Comparison of ENCODE assay signal across 14 cellular contexts in genomic region chr1:3787347-3787710, GRCh38. TPM values are rescaled to one million over a fixed set of nuclear protein-coding genes. Genes with fewer than 3 reads are reported as not detected.
DNase-seq lines count a peak whose midpoint lies in the region; TF ChIP-seq lines count a peak whose summit lies in the region.
"Had no signal": no experiment of that assay in that cellular context is flagged by ENCODE, and none has a peak within 500 bp of the region (broad histone marks: within the 10 kb centered on the region; RNA-seq: fewer than 3 reads in every experiment).

No MANE protein-coding gene starts in this region.

- peaks cover 6% of the 10 kb centered on the region for H3K27me3 Mint-ChIP-seq in endothelial cell (ENCODE audit: unreplicated experiment)

- H3K4me1 ChIP-seq in uterus = peaks cover 0 to 4% of the 10 kb centered on the region in 2 donors
- H3K4me1 ChIP-seq: lower lobe of right lung had no signal

- H3K9me3 Mint-ChIP-seq in endothelial cell (ENCODE audit: unreplicated experiment) = no peaks in the 10 kb centered on the region

- no peaks in the 10 kb centered on the region for H3K9me3 ChIP-seq in uterus
- H3K9me3 ChIP-seq: lower lobe of right lung had no signal

- H3K27ac Mint-ChIP-seq in endothelial cell (ENCODE audit: unreplicated experiment) = peak overlapping the region; percentile 24

- H3K4me1 Mint-ChIP-seq in endothelial cell (ENCODE audit: unreplicated experiment) = no peaks in the 10 kb centered on the region

- TF ChIP-seq CTCF in endothelial cell (IDR thresholded peaks at IDR 0.05; ENCODE audit: unreplicated experiment) (no peak), uterus (IDR thresholded peaks at IDR 0.05) (no peak)

- H3K36me3 Mint-ChIP-seq in endothelial cell (ENCODE audit: low read depth, unreplicated experiment) = peaks cover 26% of the 10 kb centered on the region

- TF ChIP-seq POLR2A in uterus (IDR thresholded peaks at IDR 0.05) = no peak

- no peak overlapping the region for H3K27ac ChIP-seq in uterus
- H3K27ac ChIP-seq: lower lobe of right lung, SK-N-MC had no signal

- H3K4me3 ChIP-seq in uterus = no peak overlapping the region
- H3K4me3 ChIP-seq: lower lobe of right lung, SK-N-MC, skin epidermis had no signal

- peak in 2 of 3 donors; percentile 50 to 52 for DNase-seq in stimulated activated CD4-positive, alpha-beta T cell treated with anti-CD3 and anti-CD28 coated beads, Interleukin-12 subunit alpha, Interleukin-12 subunit beta, amount 100 ng/mL, for 48 hours (ENCODE audit: low read depth in 2 of 3, low spot score in 1 of 3)
- no peak for DNase-seq in stimulated activated CD4-positive, alpha-beta T cell treated with anti-CD3 and anti-CD28 coated beads, Interleukin-12 subunit alpha, Interleukin-12 subunit beta, amount 100 ng/mL, for 4 hours
- peak; percentile 61 to 74 for DNase-seq in activated CD4-positive, alpha-beta T cell treated with anti-CD3 and anti-CD28 coated beads, Interleukin-2, amount 50 U/mL, for 48 hours
- DNase-seq in endothelial cell (ENCODE audit: low spot score) (no peak), germinal center (ENCODE audit: low spot score) (no peak), kidney glomerular epithelial cell (lab: John Stamatoyannopoulos, UW) (no peak), cardiac septum (ENCODE audit: low spot score) (no peak), uterus (no peak)
- DNase-seq: erythroblast, hypothalamus, lower lobe of right lung had no signal

- H3K4me3 Mint-ChIP-seq in endothelial cell (ENCODE audit: unreplicated experiment) = no peak overlapping the region

- intact Hi-C loops in cardiac septum (cut with DNase I) (no loop called here), uterus (cut with DNase I; ENCODE audit: low total_unique reads) (no loop called here)

- no peaks in the 10 kb centered on the region for H3K27me3 ChIP-seq in uterus

- no peaks in the 10 kb centered on the region for H3K36me3 ChIP-seq in uterus

RNA-seq across cellular contexts. Expression of gene LRRC47, which starts 9.0 kb away (rescaled TPM):
- 52.2 TPM for total RNA-seq in endothelial cell (ENCODE audit: unreplicated experiment)
- total RNA-seq in cardiac septum = 63.1 TPM
- total RNA-seq in uterus = 10 to 100 TPM; 19.0 to 44.7 (median 37.4) TPM

RNA-seq across cellular contexts. Expression of gene SMIM1, which starts 14.8 kb away (rescaled TPM):
- total RNA-seq in endothelial cell (ENCODE audit: unreplicated experiment) = 2.1 TPM
- total RNA-seq in cardiac septum = 8.0 TPM
- 10 to 100 TPM in 1 of 4 donors, 1 to 10 TPM in 1, not detected in 2; 4.4 to 15.4 TPM for total RNA-seq in uterus
- total RNA-seq: M059J had no signal

RNA-seq across cellular contexts. Expression of gene CCDC27, which starts 35.1 kb away (rescaled TPM):
- total RNA-seq in endothelial cell (ENCODE audit: unreplicated experiment) = not detected
- not detected for total RNA-seq in cardiac septum
- total RNA-seq in uterus = not detected
- total RNA-seq: lower lobe of right lung, M059J had no signal

Comparison
In these comparisons a context has a peak if more than half of its experiments do, and no peak if none do; other contexts are left out.
1. DNase-seq: peak in stimulated activated CD4-positive, alpha-beta T cell treated with anti-CD3 and anti-CD28 coated beads, Interleukin-12 subunit alpha, Interleukin-12 subunit beta, amount 100 ng/mL, for 48 hours (2 of 3) and activated CD4-positive, alpha-beta T cell treated with anti-CD3 and anti-CD28 coated beads, Interleukin-2, amount 50 U/mL, for 48 hours (2 of 2); none in stimulated activated CD4-positive, alpha-beta T cell treated with anti-CD3 and anti-CD28 coated beads, Interleukin-12 subunit alpha, Interleukin-12 subunit beta, amount 100 ng/mL, for 4 hours (single experiment), endothelial cell (single experiment), germinal center (single experiment), kidney glomerular epithelial cell (single experiment), cardiac septum (single experiment) and uterus (0 of 2).